8 cellular contexts compared by ENCODE assay signal in the genomic region with DNA sequence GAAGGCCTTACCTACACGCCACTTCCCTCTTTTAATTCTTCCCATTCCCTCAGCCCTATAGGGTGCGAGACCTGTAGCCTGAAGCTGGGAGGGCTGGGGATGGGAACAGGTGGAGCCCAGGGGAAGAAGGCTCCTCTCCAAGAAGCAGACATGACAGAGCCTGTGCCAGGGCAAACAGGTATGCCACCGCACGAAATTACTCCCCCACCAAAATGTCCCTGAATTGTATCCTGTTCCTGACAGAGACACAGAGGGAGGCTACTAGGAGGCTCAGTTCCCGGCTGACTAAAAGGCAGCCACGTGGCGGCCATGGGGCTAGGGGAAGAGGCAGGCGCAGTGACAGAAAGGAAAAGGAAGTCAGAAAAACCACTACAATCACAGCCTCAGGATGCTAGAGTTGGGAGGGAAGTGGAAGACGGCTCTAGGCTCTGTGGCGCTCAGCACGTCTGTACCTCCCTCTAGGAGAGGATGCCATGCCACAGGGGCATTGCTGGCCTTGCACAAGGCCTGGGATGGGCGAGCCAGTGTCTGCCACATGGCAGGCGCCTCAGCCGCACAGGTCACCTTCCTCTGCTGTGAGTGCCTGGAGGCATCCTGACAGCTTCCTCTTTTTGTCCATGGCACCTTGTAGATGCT. TPM values are rescaled to one million over a fixed set of nuclear protein-coding genes. Genes with fewer than 3 reads are reported as not detected.
A peak's percentile ranks its signal among the peaks of the same experiment; 100 is the strongest.
DNase-seq lines count a peak whose midpoint lies in the region; ATAC-seq and TF ChIP-seq lines count a peak whose summit lies in the region.

No MANE protein-coding gene starts in this region.

- intact Hi-C loops in OCI-LY7 (cut with micrococcal nuclease; ENCODE audit: unreplicated experiment), result loop anchor here (5.0 kb wide), 2 partner anchors 70 to 315 kb away; partner anchors contain the start of gene FRS3

- DNase-seq in C1 segment of cervical spinal cord (lab: John Stamatoyannopoulos, UW) (peak in 8 of 14 donors; percentile 35 to 80 (median 54)), OCI-LY7 (ENCODE audit: low spot score) (peak; percentile 71), memory B cell (ENCODE audit: low spot score in 2 of 2) (no peak), LoVo (ENCODE audit: low spot score) (no peak), NCI-H345 (lab: John Stamatoyannopoulos, UW) (no peak)
- DNase-seq in activated naive CD8-positive, alpha-beta T cell treated with anti-CD3 and anti-CD28 coated beads for 36 hours, result peak; percentile 26

- peaks cover 5% of the 10 kb centered on the region for H3K36me3 Mint-ChIP-seq in activated naive CD8-positive, alpha-beta T cell treated with anti-CD3 and anti-CD28 coated beads for 36 hours
- H3K36me3 Mint-ChIP-seq in memory B cell, result peaks cover 24% of the 10 kb centered on the region

- no peaks in the 10 kb centered on the region for H3K9me3 Mint-ChIP-seq in activated naive CD8-positive, alpha-beta T cell treated with anti-CD3 and anti-CD28 coated beads for 36 hours
- no peaks in the 10 kb centered on the region for H3K9me3 Mint-ChIP-seq in memory B cell

- ATAC-seq in memory B cell (ENCODE audit: low read depth) (peak; percentile 21), GM21737 (IDR thresholded peaks at IDR 0.05; ENCODE audit: unreplicated experiment) (no peak), GM19035 (IDR thresholded peaks at IDR 0.05; ENCODE audit: unreplicated experiment) (no peak)

- H4K20me1 ChIP-seq in OCI-LY7 (ENCODE audit: insufficient read depth, low read length), result no peaks in the 10 kb centered on the region

- BruUV-seq in OCI-LY7 (replicated peaks; lab: Mats Ljungman, UMichigan), result no TSS peak

- H3K9me2 ChIP-seq in OCI-LY7 (ENCODE audit: insufficient read depth, low read length), result no peaks in the 10 kb centered on the region

- POLR2A ChIA-PET in OCI-LY7 (lab: Charles Lee), result interaction anchor here (0.6 to 8.3 kb wide), 5 partner anchors 10 to 508 kb away, joined by 3 to 118 read pairs (median 42); partner anchors contain the start of gene TFEB

- H2AFZ ChIP-seq in OCI-LY7 (ENCODE audit: low read length), result peak overlapping the region; percentile 1; the same call in 1 of the 2 replicates

- H3K27ac ChIP-seq in OCI-LY7 (ENCODE audit: low read depth, low read length, poor library complexity, severe bottlenecking), result peak overlapping the region; percentile 90

- peaks cover 65% of the 10 kb centered on the region for H3K4me1 ChIP-seq in OCI-LY7 (ENCODE audit: insufficient read depth, low read length, poor library complexity, severe bottlenecking)

- H3K36me3 ChIP-seq in OCI-LY7 (ENCODE audit: insufficient read depth, low read length), result peaks cover 21% of the 10 kb centered on the region

- peak overlapping the region; percentile 69 for H3K4me3 Mint-ChIP-seq in activated naive CD8-positive, alpha-beta T cell treated with anti-CD3 and anti-CD28 coated beads for 36 hours
- H3K4me3 Mint-ChIP-seq in memory B cell, result peak overlapping the region; percentile 53

- CTCF ChIA-PET in OCI-LY7 (lab: Charles Lee; ENCODE audit: unreplicated experiment), result interaction anchor here (1.3 to 4.2 kb wide), 6 partner anchors 9 to 26 kb away, joined by 4 to 41 read pairs (median 9); no protein-coding TSS in a partner anchor

- H3K4me3 ChIP-seq in OCI-LY7 (ENCODE audit: low read depth, low read length, poor library complexity, severe bottlenecking), result peak overlapping the region; percentile 69

- H3K9me3 ChIP-seq in OCI-LY7 (ENCODE audit: low read length), result no peaks in the 10 kb centered on the region

- H3K79me2 ChIP-seq in OCI-LY7 (ENCODE audit: insufficient read depth, low read depth, low read length), result peaks cover 33% of the 10 kb centered on the region

- peak overlapping the region; percentile 93 for H3K27ac Mint-ChIP-seq in activated naive CD8-positive, alpha-beta T cell treated with anti-CD3 and anti-CD28 coated beads for 36 hours
- H3K27ac Mint-ChIP-seq in memory B cell, result peak overlapping the region; percentile 96

- H3K27me3 Mint-ChIP-seq in activated naive CD8-positive, alpha-beta T cell treated with anti-CD3 and anti-CD28 coated beads for 36 hours, result no peaks in the 10 kb centered on the region
- no peaks in the 10 kb centered on the region for H3K27me3 Mint-ChIP-seq in memory B cell

- H3K4me2 ChIP-seq in OCI-LY7 (ENCODE audit: low read length), result peak overlapping the region; percentile 99

- no peak for TF ChIP-seq CTCF in OCI-LY7 (conservative IDR thresholded peaks at IDR 0.05; ENCODE audit: low read length)

- H3K4me1 Mint-ChIP-seq in activated naive CD8-positive, alpha-beta T cell treated with anti-CD3 and anti-CD28 coated beads for 36 hours, result peaks cover 25% of the 10 kb centered on the region
- H3K4me1 Mint-ChIP-seq in memory B cell, result peaks cover 68% of the 10 kb centered on the region

RNA-seq across cellular contexts. Expression of gene TFEB, which starts 27.7 kb away (rescaled TPM):
- total RNA-seq in OCI-LY7 (2014; rRNA removed; shearing (Covaris generic)), result 25.3 and 36.8 TPM in 2 replicates
- 48.6 and 60.0 TPM in 2 replicates for total RNA-seq in OCI-LY7 (2022)
- 10 to 100 TPM in 1 of 2 experiments, 1 to 10 TPM in 1; 9.3 to 11.5 TPM for total RNA-seq in activated naive CD8-positive, alpha-beta T cell treated with anti-CD3 and anti-CD28 coated beads for 36 hours

RNA-seq across cellular contexts. Expression of gene PGC, which starts 39.5 kb away (rescaled TPM):
- total RNA-seq in OCI-LY7 (2014; rRNA removed; shearing (Covaris generic)), result not detected in 2 replicates
- not detected in 2 replicates for total RNA-seq in OCI-LY7 (2022)
- not detected for total RNA-seq in activated naive CD8-positive, alpha-beta T cell treated with anti-CD3 and anti-CD28 coated beads for 36 hours

Comparison
In these comparisons a context has a peak if more than half of its experiments do, and no peak if none do; other contexts are left out.
1. DNase-seq: peak in C1 segment of cervical spinal cord (8 of 14), OCI-LY7 (single experiment) and activated naive CD8-positive, alpha-beta T cell treated with anti-CD3 and anti-CD28 coated beads for 36 hours (single experiment); none in memory B cell (0 of 2), LoVo (single experiment) and NCI-H345 (single experiment).